1 cellular context compared by ENCODE assay signal in genomic region chr11:1563697-1564534, GRCh38.
TF ChIP-seq lines count a peak whose summit lies in the region.

No MANE protein-coding gene starts in this region.

TF ChIP-seq in IMR-90, 13 proteins besides CTCF, POLR2A, EP300 and RAD21:
- TF ChIP-seq MAFK (IDR thresholded peaks at IDR 0.05; ENCODE audit: low read depth, low read length) (no peak), RCOR1 (IDR thresholded peaks at IDR 0.05; ENCODE audit: insufficient replicate concordance, low read length) (no peak), MAZ (IDR thresholded peaks at IDR 0.05; ENCODE audit: borderline replicate concordance, low read depth, low read length) (no peak), RFX5 (IDR thresholded peaks at IDR 0.05; ENCODE audit: low read depth, low read length) (no peak), NFE2L2 (IDR thresholded peaks at IDR 0.05; ENCODE audit: low read depth, low read length) (no peak), CEBPB (IDR thresholded peaks at IDR 0.05; ENCODE audit: low read depth, low read length) (no peak), ELK1 (IDR thresholded peaks at IDR 0.05; ENCODE audit: borderline replicate concordance, low read depth, low read length) (no peak), BHLHE40 (IDR thresholded peaks at IDR 0.05; ENCODE audit: low read depth, low read length) (no peak), SMC3 (IDR thresholded peaks at IDR 0.05; ENCODE audit: low read depth, low read length) (no peak), USF2 (IDR thresholded peaks at IDR 0.05; ENCODE audit: low read depth, low read length) (no peak), CHD1 (IDR thresholded peaks at IDR 0.05; ENCODE audit: low read depth, low read length) (no peak), MXI1 (IDR thresholded peaks at IDR 0.05; ENCODE audit: borderline replicate concordance, low read depth, low read length) (no peak), FOS (IDR thresholded peaks at IDR 0.05; ENCODE audit: low read depth, low read length) (no peak)
